1 cellular context compared by ENCODE assay signal in genomic region chr22:24592144-24592845, GRCh38.
TF ChIP-seq lines count a peak whose summit lies in the region.

No MANE protein-coding gene starts in this region.

TF ChIP-seq in IMR-90, 13 proteins besides CTCF, POLR2A, EP300 and RAD21 (continued from another document):
- TF ChIP-seq CEBPB (IDR thresholded peaks at IDR 0.05; ENCODE audit: low read depth, low read length), result no peak
